ENCODE assay signal across 8 cellular contexts in the genomic region with DNA sequence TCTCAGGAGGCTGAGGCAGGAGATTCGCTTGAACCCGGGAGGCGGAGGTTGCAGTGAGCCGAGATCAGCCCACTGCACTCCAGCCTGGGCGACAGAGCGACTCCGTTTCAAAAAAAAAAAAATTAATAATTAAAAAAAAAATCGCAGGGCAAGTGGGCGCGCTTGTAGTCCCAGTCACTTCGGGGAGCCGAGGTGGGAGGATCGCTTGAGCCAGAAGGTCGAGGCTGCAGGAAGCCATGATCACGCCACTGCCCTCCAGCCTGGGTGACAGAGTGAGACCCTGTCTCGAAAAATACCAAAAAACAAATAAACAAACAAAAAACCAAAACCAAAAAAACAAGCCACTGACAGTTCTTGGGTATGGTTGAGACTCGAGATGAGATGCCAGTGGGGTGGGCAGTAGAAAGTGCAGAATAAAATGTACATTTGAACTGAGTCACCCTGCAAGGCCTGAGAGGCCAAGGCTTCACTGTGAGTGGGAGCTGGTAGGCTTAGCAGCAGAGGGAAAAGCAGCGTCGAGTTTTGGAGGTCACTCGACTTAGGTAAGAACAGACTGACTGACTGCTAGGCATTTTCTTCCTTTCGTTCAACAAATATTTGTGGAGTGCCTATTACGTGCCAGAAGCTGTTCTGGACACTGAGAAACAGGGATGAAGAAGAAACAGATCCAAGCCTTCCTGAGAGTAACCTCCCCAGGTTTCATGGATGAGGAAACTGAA. TPM values are rescaled to one million over a fixed set of nuclear protein-coding genes. Genes with fewer than 3 reads are reported as not detected.
A peak's percentile ranks its signal among the peaks of the same experiment; 100 is the strongest.
DNase-seq lines count a peak whose midpoint lies in the region; ATAC-seq and TF ChIP-seq lines count a peak whose summit lies in the region.

No MANE protein-coding gene starts in this region.

- peaks cover 15% of the 10 kb centered on the region for H3K36me3 Mint-ChIP-seq in T-cell

- H3K9ac ChIP-seq in rectal smooth muscle tissue (ENCODE audit: low read length) = peak overlapping the region; percentile 29

- no peaks in the 10 kb centered on the region for H3K27me3 Mint-ChIP-seq in T-cell

- no peak for TF ChIP-seq POLR2A in esophagus squamous epithelium (IDR thresholded peaks at IDR 0.05)

- 60 to 69% methylated on average over 16 to 22 of the region's 22 CpGs for WGBS in esophagus squamous epithelium, 2 donors

- peak overlapping the region; percentile 88 to 92 (median 90) for H3K4me3 ChIP-seq in esophagus squamous epithelium
- peak overlapping the region; percentile 98 for H3K4me3 ChIP-seq in rectal smooth muscle tissue (ENCODE audit: low read length)

- POLR2A ChIA-PET in T-cell (lab: Charles Lee) = interaction anchor here (0.6 to 3.9 kb wide), 16 partner anchors 10 to 224 kb away, joined by 3 to 53 read pairs (median 6); a partner anchor contains a TSS

- H3K9me3 Mint-ChIP-seq in T-cell = no peaks in the 10 kb centered on the region

- peaks cover 14 to 43% (median 20%) of the 10 kb centered on the region in 3 donors for H3K4me1 ChIP-seq in esophagus squamous epithelium
- peaks cover 3% of the 10 kb centered on the region for H3K4me1 ChIP-seq in rectal smooth muscle tissue (ENCODE audit: control insufficient read depth, insufficient read depth, low read length)

- peak overlapping the region; percentile 95 for H3K27ac Mint-ChIP-seq in T-cell

- H3K4me3 Mint-ChIP-seq in T-cell = peak overlapping the region; percentile 97 to 99 (median 98)

- H3K4me1 Mint-ChIP-seq in T-cell = peaks cover 28 to 38% (median 30%) of the 10 kb centered on the region in 3 donors

- H3K36me3 ChIP-seq in esophagus squamous epithelium (peaks cover 2 to 24% (median 15%) of the 10 kb centered on the region in 3 donors), rectal smooth muscle tissue (ENCODE audit: control insufficient read depth, insufficient read depth, low read length) (peaks cover 12% of the 10 kb centered on the region)

- peak; percentile 44 for DNase-seq in activated naive CD4-positive, alpha-beta T cell treated with Interleukin-2 at 50 U/mL for 16 hours
- DNase-seq in activated naive CD4-positive, alpha-beta T cell (lab: John Stamatoyannopoulos, UW) = no peak
- DNase-seq in T-cell = no peak
- DNase-seq in esophagus squamous epithelium (lab: John Stamatoyannopoulos, UW) = no peak
- no peak for DNase-seq in NCI-H82 (lab: John Stamatoyannopoulos, UW)
- no peak for DNase-seq in SK-N-DZ (ENCODE audit: low spot score)

- no peak for ATAC-seq in T-cell (replicated peaks in 1 of 4)
- no peak for ATAC-seq in HG02852 (IDR thresholded peaks at IDR 0.05; ENCODE audit: unreplicated experiment)

- CTCF ChIA-PET in T-cell (lab: Charles Lee) = interaction anchor here (0.6 to 3.5 kb wide), 5 partner anchors 10 to 150 kb away, joined by 3 to 28 read pairs (median 6); no protein-coding TSS in a partner anchor

- TF ChIP-seq CTCF in esophagus squamous epithelium (IDR thresholded peaks at IDR 0.05) = no peak

- H3K27ac ChIP-seq in esophagus squamous epithelium (peak overlapping the region; percentile 98 to 99 (median 98)), rectal smooth muscle tissue (ENCODE audit: low read depth, low read length) (peak overlapping the region; percentile 97)

- intact Hi-C loops in esophagus squamous epithelium (cut with DNase I) = loop anchor here (10.0 kb wide), 1 partner anchor 69 kb away; a partner anchor contains a TSS

- H3K27me3 ChIP-seq in esophagus squamous epithelium (no peaks in the 10 kb centered on the region), rectal smooth muscle tissue (ENCODE audit: control insufficient read depth, insufficient read depth, low read length) (no peaks in the 10 kb centered on the region)

- H3K9me3 ChIP-seq in esophagus squamous epithelium = no peaks in the 10 kb centered on the region

RNA-seq across cellular contexts. Expression of a gene that starts 0.6 kb away (rescaled TPM):
- total RNA-seq in T-cell (100 to 1,000 TPM; 130 to 323 (median 161) TPM), esophagus squamous epithelium (1,000 to 10,000 TPM in 1 of 4 donors, 100 to 1,000 TPM in 3; 515 to 1,072 (median 673) TPM)
- 454 and 460 TPM in 2 replicates for polyA plus RNA-seq in SK-N-DZ (2014; cell fraction: cytosol; rRNA removed)
- polyA plus RNA-seq in SK-N-DZ (2014; cell fraction: nucleus; rRNA removed) = 290 and 350 TPM in 2 replicates

RNA-seq across cellular contexts. Expression of a gene that starts 18.4 kb away (rescaled TPM):
- under 1 TPM in 1 of 5 donors, not detected in 4; 0.82 TPM for total RNA-seq in T-cell
- total RNA-seq in esophagus squamous epithelium = not detected
- polyA plus RNA-seq in SK-N-DZ (2014; cell fraction: cytosol; rRNA removed) = 1.4 TPM in 1 of 2 replicates, not detected in the other
- polyA plus RNA-seq in SK-N-DZ (2014; cell fraction: nucleus; rRNA removed) = 2.0 TPM in 1 of 2 replicates, not detected in the other
